Comparison of ENCODE assay signal across 19 cellular contexts in genomic region chr19:45071969-45072790, GRCh38. TPM values are rescaled to one million over a fixed set of nuclear protein-coding genes. Genes with fewer than 3 reads are reported as not detected.
DNase-seq lines count a peak whose midpoint lies in the region; ATAC-seq and TF ChIP-seq lines count a peak whose summit lies in the region.
"Had no signal": no experiment of that assay in that cellular context is flagged by ENCODE, and none has a peak within 500 bp of the region (broad histone marks: within the 10 kb centered on the region; RNA-seq: fewer than 3 reads in every experiment).

No MANE protein-coding gene starts in this region.

- no peaks in the 10 kb centered on the region for H3K27me3 ChIP-seq in CD4-positive, alpha-beta memory T cell (ENCODE audit: insufficient read depth, low read length)
- no peaks in the 10 kb centered on the region for H3K27me3 ChIP-seq in left lung
- no peaks in the 10 kb centered on the region for H3K27me3 ChIP-seq in smooth muscle cell (ENCODE audit: low read depth)

- peaks cover 36% of the 10 kb centered on the region for H3K79me2 ChIP-seq in OCI-LY7 (ENCODE audit: insufficient read depth, low read depth, low read length)
- H3K79me2 ChIP-seq in smooth muscle cell (ENCODE audit: low read depth), result no peaks in the 10 kb centered on the region

- H3K9ac ChIP-seq in smooth muscle cell (ENCODE audit: low read depth), result no peak overlapping the region
- H3K9ac ChIP-seq: KMS-11 had no signal

- no peak overlapping the region for H3K27ac ChIP-seq in CD4-positive, alpha-beta memory T cell (ENCODE audit: low read depth, low read length)
- H3K27ac ChIP-seq in OCI-LY7 (ENCODE audit: low read depth, low read length, poor library complexity, severe bottlenecking), result peak overlapping the region; percentile 88
- no peak overlapping the region for H3K27ac ChIP-seq in left lung
- no peak overlapping the region for H3K27ac ChIP-seq in smooth muscle cell (ENCODE audit: low read depth)
- H3K27ac ChIP-seq: KMS-11 had no signal

- intact Hi-C loops in CD4-positive, alpha-beta memory T cell (cut with micrococcal nuclease), result loop anchor here (10.0 kb wide), 1 partner anchor 117 kb away; the partner anchor contains the start of gene CLPTM1
- intact Hi-C loops in OCI-LY7 (cut with micrococcal nuclease; ENCODE audit: unreplicated experiment), result no loop called here
- intact Hi-C loops in left lung (cut with DNase I), result no loop called here

- H3K9me3 Mint-ChIP-seq in CD4-positive, alpha-beta memory T cell, result no peaks in the 10 kb centered on the region
- H3K9me3 Mint-ChIP-seq: activated naive CD4-positive, alpha-beta T cell treated with anti-CD3 and anti-CD28 coated beads, Interleukin-2, amount 50 U/mL, for 72 hours; CD8-positive, alpha-beta memory T cell had no signal

- DNase-seq in CD4-positive, alpha-beta memory T cell, result no peak
- DNase-seq in OCI-LY7 (ENCODE audit: low spot score) (peak; percentile 74), left lung (no peak), AG08396 (ENCODE audit: low spot score) (no peak), smooth muscle cell (lab: John Stamatoyannopoulos, UW; ENCODE audit: unreplicated experiment) (no peak)
- DNase-seq in stimulated activated CD4-positive, alpha-beta T cell treated with anti-CD3 and anti-CD28 coated beads, Interleukin-2, amount 100 ng/mL, for 48 hours, result no peak
- DNase-seq: activated CD4-positive, alpha-beta T cell treated with anti-CD3 and anti-CD28 coated beads, Interleukin-2, amount 50 U/mL, for 48 hours; activated T-cell treated with anti-CD3 and anti-CD28 coated beads, Interleukin-2, amount 50 U/mL, for 48 hours; CD8-positive, alpha-beta memory T cell; foreskin fibroblast; hypothalamus; left colon; NCI-H1048; NCI-H2029 treated with DMSO at 0.1 percent for 48 hours; Right ventricle myocardium superior; stimulated activated naive CD8-positive, alpha-beta T cell treated with anti-CD3 and anti-CD28 coated beads, Interleukin-15, Interleukin-2, amounts not matched to agents 100 U/mL and 50 U/mL, for 24 hours had no signal

- H3K9me3 ChIP-seq in CD4-positive, alpha-beta memory T cell (ENCODE audit: control insufficient read depth in 1 of 2, low read length in 2 of 2), result no peaks in the 10 kb centered on the region
- H3K9me3 ChIP-seq in OCI-LY7 (ENCODE audit: low read length) (no peaks in the 10 kb centered on the region), left lung (no peaks in the 10 kb centered on the region), smooth muscle cell (replicated peaks; ENCODE audit: low read depth) (no peaks in the 10 kb centered on the region)

- CTCF ChIA-PET in CD4-positive, alpha-beta memory T cell (lab: Charles Lee; ENCODE audit: partially characterized antibody), result interaction anchor here (0.8 to 1.7 kb wide), 3 partner anchors 12 to 15 kb away, joined by 3 to 5 read pairs (median 3); no protein-coding TSS in a partner anchor
- CTCF ChIA-PET in OCI-LY7 (lab: Charles Lee; ENCODE audit: unreplicated experiment), result no interaction called here

- H4K20me1 ChIP-seq in OCI-LY7 (ENCODE audit: insufficient read depth, low read length) (peaks cover 3% of the 10 kb centered on the region; the same call in 1 of the 2 replicates), smooth muscle cell (ENCODE audit: low read depth) (no peaks in the 10 kb centered on the region)

- peak; percentile 4 for ATAC-seq in left lung
- ATAC-seq: activated naive CD4-positive, alpha-beta T cell treated with anti-CD3 and anti-CD28 coated beads, Interleukin-2, amount 50 U/mL, for 72 hours; left colon; stimulated activated naive CD8-positive, alpha-beta T cell treated with anti-CD3 and anti-CD28 coated beads, Interleukin-15, Interleukin-2, amounts not matched to agents 100 U/mL and 50 U/mL, for 24 hours had no signal

- peaks cover 21% of the 10 kb centered on the region for H3K4me1 ChIP-seq in CD4-positive, alpha-beta memory T cell (ENCODE audit: insufficient read depth, low read length)
- H3K4me1 ChIP-seq in OCI-LY7 (ENCODE audit: insufficient read depth, low read length, poor library complexity, severe bottlenecking) (peaks cover 55% of the 10 kb centered on the region), left lung (peaks cover 8 to 22% of the 10 kb centered on the region in 2 donors), smooth muscle cell (ENCODE audit: low read depth) (peaks cover 18% of the 10 kb centered on the region)

- peaks cover 7 to 17% (median 12%) of the 10 kb centered on the region in 4 donors for H3K4me1 Mint-ChIP-seq in CD4-positive, alpha-beta memory T cell

- H2AFZ ChIP-seq in OCI-LY7 (ENCODE audit: low read length) (no peak overlapping the region), smooth muscle cell (ENCODE audit: low read depth) (no peak overlapping the region)

- peak overlapping the region in 1 of 8 donors; percentile 70 for H3K4me3 Mint-ChIP-seq in CD4-positive, alpha-beta memory T cell

- peak; percentile 75 for TF ChIP-seq CTCF in OCI-LY7 (conservative IDR thresholded peaks at IDR 0.05; ENCODE audit: low read length)
- no peak for TF ChIP-seq CTCF in left lung (IDR thresholded peaks at IDR 0.05)
- TF ChIP-seq CTCF in smooth muscle cell (IDR thresholded peaks at IDR 0.05; ENCODE audit: borderline replicate concordance, insufficient read depth, poor library complexity, severe bottlenecking), result no peak

- no peaks in the 10 kb centered on the region for H3K9me2 ChIP-seq in OCI-LY7 (ENCODE audit: insufficient read depth, low read length)

- peaks cover 12 to 32% of the 10 kb centered on the region in 2 donors for H3K36me3 Mint-ChIP-seq in CD4-positive, alpha-beta memory T cell

- no TSS peak for BruUV-seq in OCI-LY7 (replicated peaks; lab: Mats Ljungman, UMichigan)

- H3K4me2 ChIP-seq in OCI-LY7 (ENCODE audit: low read length), result peak overlapping the region; percentile 100
- no peak overlapping the region for H3K4me2 ChIP-seq in smooth muscle cell
- H3K4me2 ChIP-seq: KMS-11 had no signal

- no peaks in the 10 kb centered on the region for H3K27me3 Mint-ChIP-seq in CD4-positive, alpha-beta memory T cell
- H3K27me3 Mint-ChIP-seq: CD8-positive, alpha-beta memory T cell had no signal

- no peak overlapping the region for H3K4me3 ChIP-seq in CD4-positive, alpha-beta memory T cell (ENCODE audit: low read length in 2 of 2)
- H3K4me3 ChIP-seq in OCI-LY7 (ENCODE audit: low read depth, low read length, poor library complexity, severe bottlenecking) (peak overlapping the region; percentile 85), left lung (no peak overlapping the region), smooth muscle cell (no peak overlapping the region)

- 94% methylated on average over 34 of the region's 34 CpGs for WGBS in smooth muscle cell (ENCODE audit: low lambda C conversion rate)

- H3F3A ChIP-seq in smooth muscle cell (ENCODE audit: low read depth), result peaks cover 15% of the 10 kb centered on the region

- H3K36me3 ChIP-seq in CD4-positive, alpha-beta memory T cell (ENCODE audit: insufficient read depth, low read length), result peaks cover 23% of the 10 kb centered on the region
- H3K36me3 ChIP-seq in OCI-LY7 (ENCODE audit: insufficient read depth, low read length) (peaks cover 78% of the 10 kb centered on the region), left lung (peaks cover 0 to 53% of the 10 kb centered on the region in 2 donors), smooth muscle cell (ENCODE audit: low read depth) (no peaks in the 10 kb centered on the region)

- POLR2A ChIA-PET in CD4-positive, alpha-beta memory T cell (lab: Charles Lee; ENCODE audit: partially characterized antibody), result interaction anchor here (0.7 kb wide), 2 partner anchors 10 to 99 kb away, joined by 3 read pairs; no protein-coding TSS in a partner anchor
- POLR2A ChIA-PET in OCI-LY7 (lab: Charles Lee), result no interaction called here

- H3K27ac Mint-ChIP-seq in CD4-positive, alpha-beta memory T cell, result peak overlapping the region in 5 of 7 donors; percentile 27 to 65 (median 53)

RNA-seq across cellular contexts. Expression of gene ZNF296, which starts 4.1 kb away (rescaled TPM):
- total RNA-seq in CD4-positive, alpha-beta memory T cell, result 1 to 10 TPM; 1.7 to 1.9 TPM
- 1 to 10 TPM in 1 of 2 donors, under 1 TPM in 1; 0.98 to 3.2 TPM for polyA plus RNA-seq in CD4-positive, alpha-beta memory T cell
- 10.6 and 13.5 TPM in 2 replicates for total RNA-seq in OCI-LY7 (2014; rRNA removed; shearing (Covaris generic))
- 31.4 and 31.6 TPM in 2 replicates for total RNA-seq in OCI-LY7 (2022)
- 1 to 10 TPM; 1.4 to 2.0 TPM for total RNA-seq in left lung
- 1.1 TPM in 1 of 2 replicates, not detected in the other for total RNA-seq in smooth muscle cell
- polyA plus RNA-seq in smooth muscle cell, result 0.21 and 1.7 TPM in 2 replicates
- polyA plus RNA-seq: AG04450 had no signal

RNA-seq across cellular contexts. Expression of gene GEMIN7, which starts 6.9 kb away (rescaled TPM):
- total RNA-seq in CD4-positive, alpha-beta memory T cell, result 10 to 100 TPM; 15.9 to 17.6 TPM
- 10 to 100 TPM; 34.9 to 75.3 TPM for polyA plus RNA-seq in CD4-positive, alpha-beta memory T cell
- total RNA-seq in OCI-LY7 (2014; rRNA removed; shearing (Covaris generic)), result 45.2 and 60.0 TPM in 2 replicates
- 38.8 and 46.3 TPM in 2 replicates for total RNA-seq in OCI-LY7 (2022)
- total RNA-seq in left lung, result 10 to 100 TPM; 20.9 to 24.0 TPM
- 29.4 and 50.6 TPM in 2 replicates for total RNA-seq in smooth muscle cell
- polyA plus RNA-seq in smooth muscle cell, result 66.5 and 67.0 TPM in 2 replicates

RNA-seq across cellular contexts. Expression of gene PPP1R37, which starts 20.8 kb away (rescaled TPM):
- total RNA-seq in CD4-positive, alpha-beta memory T cell, result 10 to 100 TPM; 25.2 to 26.2 TPM
- 1 to 10 TPM in 1 of 2 donors, under 1 TPM in 1; 0.31 to 1.4 TPM for polyA plus RNA-seq in CD4-positive, alpha-beta memory T cell
- total RNA-seq in OCI-LY7 (2014; rRNA removed; shearing (Covaris generic)), result 35.5 and 48.6 TPM in 2 replicates
- total RNA-seq in OCI-LY7 (2022) (24.7 and 27.7 TPM in 2 replicates), left lung (10 to 100 TPM; 26.8 to 29.8 TPM), smooth muscle cell (11.7 and 19.2 TPM in 2 replicates)
- polyA plus RNA-seq in smooth muscle cell, result 8.2 and 8.7 TPM in 2 replicates

RNA-seq across cellular contexts. Expression of gene CLASRP, which starts 33.3 kb away (rescaled TPM):
- 100 to 1,000 TPM; 156 to 163 TPM for total RNA-seq in CD4-positive, alpha-beta memory T cell
- 10 to 100 TPM in 1 of 2 donors, 1 to 10 TPM in 1; 3.8 to 12.7 TPM for polyA plus RNA-seq in CD4-positive, alpha-beta memory T cell
- 142 and 152 TPM in 2 replicates for total RNA-seq in OCI-LY7 (2014; rRNA removed; shearing (Covaris generic))
- total RNA-seq in OCI-LY7 (2022) (166 and 181 TPM in 2 replicates), left lung (10 to 100 TPM; 62.9 to 77.5 TPM), smooth muscle cell (34.6 and 54.0 TPM in 2 replicates)
- polyA plus RNA-seq in smooth muscle cell, result 24.3 and 34.3 TPM in 2 replicates
